Comparison of ENCODE assay signal across 9 cellular contexts in genomic region chr16:400061-400540, GRCh38. TPM values are rescaled to one million over a fixed set of nuclear protein-coding genes. Genes with fewer than 3 reads are reported as not detected.
DNase-seq lines count a peak whose midpoint lies in the region; ATAC-seq and TF ChIP-seq lines count a peak whose summit lies in the region.
"Had no signal": no experiment of that assay in that cellular context is flagged by ENCODE, and none has a peak within 500 bp of the region (broad histone marks: within the 10 kb centered on the region; RNA-seq: fewer than 3 reads in every experiment).

No MANE protein-coding gene starts in this region.

- no TSS peak for BruUV-seq in mammary epithelial cell (replicated peaks; lab: Mats Ljungman, UMichigan)

- H3K27me3 Mint-ChIP-seq in CD14-positive monocyte (ENCODE audit: low read depth in 3 of 3) (peaks cover 3 to 5% (median 4%) of the 10 kb centered on the region in 3 donors), IgD-negative memory B cell (no peaks in the 10 kb centered on the region)
- peaks cover 0 to 3% of the 10 kb centered on the region in 2 donors for H3K27me3 Mint-ChIP-seq in natural killer cell treated with Interleukin-12 subunit alpha and Interleukin-12 subunit beta and Interleukin-15 and Interleukin-18, amount 100 ng/mL, for 72 hours

- peaks cover 8% of the 10 kb centered on the region for H3K79me2 ChIP-seq in mammary epithelial cell (ENCODE audit: insufficient read depth, low read length)

- no peaks in the 10 kb centered on the region for H3K9me3 ChIP-seq in mammary epithelial cell (replicated peaks; ENCODE audit: insufficient read depth, low read length)

- no peak overlapping the region for H3K4me3 ChIP-seq in mammary epithelial cell (replicated peaks in 1 of 3; ENCODE audit: insufficient read depth in 1 of 3, low read depth in 2 of 3, low read length in 3 of 3)

- in situ Hi-C loops in mammary epithelial cell (cut with MboI; ENCODE audit: low sequenced_read_pairs in 2 of 2), result no loop called here

- TF ChIP-seq CTCF in CD14-positive monocyte (IDR thresholded peaks at IDR 0.05) (no peak), mammary epithelial cell (conservative IDR thresholded peaks at IDR 0.05 in 1 of 2, IDR thresholded peaks at IDR 0.05 in 1 of 2; ENCODE audit: extremely low read depth in 1 of 2, insufficient read depth in 1 of 2, low read depth in 1 of 2, low read length in 2 of 2) (no peak)

- 90% methylated on average over 9 of the region's 9 CpGs for WGBS in mammary epithelial cell (ENCODE audit: low coverage, missing lambda C conversion rate)

- dilution Hi-C loops in mammary epithelial cell (cut with HindIII; ENCODE audit: low sequenced_read_pairs), result no loop called here

- H3K27me3 ChIP-seq in mammary epithelial cell (ENCODE audit: insufficient read depth, low read length), result no peaks in the 10 kb centered on the region

- H3K36me3 Mint-ChIP-seq in CD14-positive monocyte (peaks cover 0 to 6% of the 10 kb centered on the region in 2 donors), IgD-negative memory B cell (peaks cover 2% of the 10 kb centered on the region)
- no peaks in the 10 kb centered on the region for H3K36me3 Mint-ChIP-seq in natural killer cell treated with Interleukin-12 subunit alpha and Interleukin-12 subunit beta and Interleukin-15 and Interleukin-18, amount 100 ng/mL, for 72 hours

- H3K4me3 Mint-ChIP-seq in CD14-positive monocyte (peak overlapping the region; percentile 93 to 97), IgD-negative memory B cell (peak overlapping the region; percentile 94 to 97 (median 97))
- H3K4me3 Mint-ChIP-seq in natural killer cell treated with Interleukin-12 subunit alpha and Interleukin-12 subunit beta and Interleukin-15 and Interleukin-18, amount 100 ng/mL, for 72 hours, result peak overlapping the region; percentile 75

- no peak for ATAC-seq in natural killer cell treated with Interleukin-12 subunit alpha and Interleukin-12 subunit beta and Interleukin-15 and Interleukin-18, amount 100 ng/mL, for 72 hours
- no peak for ATAC-seq in HG02840 (IDR thresholded peaks at IDR 0.05; ENCODE audit: low FRiP score, unreplicated experiment)

- H3K4me2 ChIP-seq in mammary epithelial cell (ENCODE audit: insufficient read depth, low read depth, low read length), result peak overlapping the region; percentile 93

- no peaks in the 10 kb centered on the region for H3K9me3 Mint-ChIP-seq in CD14-positive monocyte
- no peaks in the 10 kb centered on the region for H3K9me3 Mint-ChIP-seq in IgD-negative memory B cell
- H3K9me3 Mint-ChIP-seq in natural killer cell treated with Interleukin-12 subunit alpha and Interleukin-12 subunit beta and Interleukin-15 and Interleukin-18, amount 100 ng/mL, for 72 hours, result no peaks in the 10 kb centered on the region

- no peaks in the 10 kb centered on the region for H4K20me1 ChIP-seq in mammary epithelial cell (ENCODE audit: insufficient read depth, low read length)

- intact Hi-C loops in CD14-positive monocyte (cut with micrococcal nuclease), result loop anchor here in 1 of 2 donors (5.0 kb wide), 1 partner anchor 127 kb away; the partner anchor contains the start of gene CAPN15
- intact Hi-C loops in mammary epithelial cell (cut with micrococcal nuclease), result loop anchor here (2.0 to 5.0 kb wide), 2 partner anchors 17 to 282 kb away; partner anchors contain the start of genes JMJD8 and STUB1

- peaks cover 32% of the 10 kb centered on the region for H3K4me1 Mint-ChIP-seq in CD14-positive monocyte
- H3K4me1 Mint-ChIP-seq in IgD-negative memory B cell, result peaks cover 12 to 20% (median 17%) of the 10 kb centered on the region in 3 donors
- peaks cover 10 to 15% of the 10 kb centered on the region in 2 donors for H3K4me1 Mint-ChIP-seq in natural killer cell treated with Interleukin-12 subunit alpha and Interleukin-12 subunit beta and Interleukin-15 and Interleukin-18, amount 100 ng/mL, for 72 hours (ENCODE audit: low read depth in 2 of 2)

- CTCF ChIA-PET in mammary epithelial cell (lab: Charles Lee; ENCODE audit: low non-redundant PET), result no interaction called here

- H3K4me1 ChIP-seq in mammary epithelial cell (ENCODE audit: insufficient read depth, low read length), result peaks cover 6% of the 10 kb centered on the region

- H3K36me3 ChIP-seq in mammary epithelial cell (ENCODE audit: insufficient read depth, low read length), result no peaks in the 10 kb centered on the region

- H3K27ac Mint-ChIP-seq in CD14-positive monocyte (peak overlapping the region; percentile 90 to 98 (median 97)), IgD-negative memory B cell (peak overlapping the region; percentile 95 to 99 (median 98))
- H3K27ac Mint-ChIP-seq in natural killer cell treated with Interleukin-12 subunit alpha and Interleukin-12 subunit beta and Interleukin-15 and Interleukin-18, amount 100 ng/mL, for 72 hours, result peak overlapping the region; percentile 38 to 72

- no peak overlapping the region for H2AFZ ChIP-seq in mammary epithelial cell (ENCODE audit: low read depth, low read length)

- no peak overlapping the region for H3K27ac ChIP-seq in mammary epithelial cell (ENCODE audit: insufficient read depth, low read depth, low read length)

- DNase-seq in CD14-positive monocyte (ENCODE audit: low spot score) (no peak), mammary epithelial cell (no peak), NCI-H187 (lab: John Stamatoyannopoulos, UW) (no peak), DMS53 treated with DMSO at 0.1 percent for 48 hours (lab: John Stamatoyannopoulos, UW; ENCODE audit: unreplicated experiment) (no peak)
- DNase-seq in natural killer cell treated with Interleukin-12 subunit alpha and Interleukin-12 subunit beta and Interleukin-15 and Interleukin-18, amount 100 ng/mL, for 72 hours (ENCODE audit: low spot score), result no peak
- DNase-seq in activated CD8-positive, alpha-beta memory T cell treated with anti-CD3 and anti-CD28 coated beads, Interleukin-2, amount 50 U/mL, for 4 hours, result no peak
- DNase-seq: NCI-H748 treated with DMSO at 0.1 percent for 48 hours had no signal

- no peak overlapping the region for H3K9ac ChIP-seq in mammary epithelial cell (ENCODE audit: insufficient read depth, low read length)

RNA-seq across cellular contexts. Expression of gene DECR2, which starts 1.6 kb away (rescaled TPM):
- polyA plus RNA-seq in CD14-positive monocyte (1 to 10 TPM; 5.7 to 8.7 TPM), IgD-negative memory B cell (7.2 TPM), mammary epithelial cell (14.5 TPM)
- total RNA-seq in mammary epithelial cell, result 10 to 100 TPM; 19.2 to 26.6 TPM
- 10.2 TPM for polyA minus RNA-seq in mammary epithelial cell
- 10 to 100 TPM in 1 of 2 donors, 1 to 10 TPM in 1; 4.5 to 28.6 TPM for total RNA-seq in natural killer cell treated with Interleukin-12 subunit alpha and Interleukin-12 subunit beta and Interleukin-15 and Interleukin-18, amount 100 ng/mL, for 72 hours

RNA-seq across cellular contexts. Expression of gene NME4, which starts 3.1 kb away (rescaled TPM):
- polyA plus RNA-seq in CD14-positive monocyte (10 to 100 TPM; 26.9 to 31.4 TPM), IgD-negative memory B cell (106 TPM), mammary epithelial cell (88.6 TPM)
- total RNA-seq in mammary epithelial cell, result 10 to 100 TPM; 64.7 to 74.4 TPM
- polyA minus RNA-seq in mammary epithelial cell, result 35.0 TPM
- 1 to 10 TPM; 2.7 to 9.1 TPM for total RNA-seq in natural killer cell treated with Interleukin-12 subunit alpha and Interleukin-12 subunit beta and Interleukin-15 and Interleukin-18, amount 100 ng/mL, for 72 hours

RNA-seq across cellular contexts. Expression of gene PGAP6, which starts 18.3 kb away (rescaled TPM):
- 10 to 100 TPM; 18.2 to 39.8 TPM for polyA plus RNA-seq in CD14-positive monocyte
- 7.3 TPM for polyA plus RNA-seq in IgD-negative memory B cell
- total RNA-seq in mammary epithelial cell, result 10 to 100 TPM; 31.3 to 44.5 TPM
- 73.2 TPM for polyA plus RNA-seq in mammary epithelial cell
- 77.1 TPM for polyA minus RNA-seq in mammary epithelial cell
- 10 to 100 TPM; 39.4 to 46.8 TPM for total RNA-seq in natural killer cell treated with Interleukin-12 subunit alpha and Interleukin-12 subunit beta and Interleukin-15 and Interleukin-18, amount 100 ng/mL, for 72 hours

RNA-seq across cellular contexts. Expression of gene RAB11FIP3, which starts 25.3 kb away (rescaled TPM):
- polyA plus RNA-seq in CD14-positive monocyte (under 1 TPM; 0.37 to 0.49 TPM), IgD-negative memory B cell (1.9 TPM), mammary epithelial cell (7.3 TPM)
- 10 to 100 TPM; 14.2 to 30.4 TPM for total RNA-seq in mammary epithelial cell
- polyA minus RNA-seq in mammary epithelial cell, result 74.8 TPM
- 10 to 100 TPM; 21.9 to 53.4 TPM for total RNA-seq in natural killer cell treated with Interleukin-12 subunit alpha and Interleukin-12 subunit beta and Interleukin-15 and Interleukin-18, amount 100 ng/mL, for 72 hours

RNA-seq across cellular contexts. Expression of gene MRPL28, which starts 29.8 kb away (rescaled TPM):
- 10 to 100 TPM; 88.1 to 88.5 TPM for polyA plus RNA-seq in CD14-positive monocyte
- polyA plus RNA-seq in IgD-negative memory B cell, result 69.8 TPM
- 10 to 100 TPM; 49.8 to 83.9 TPM for total RNA-seq in mammary epithelial cell
- 155 TPM for polyA plus RNA-seq in mammary epithelial cell
- polyA minus RNA-seq in mammary epithelial cell, result 129 TPM
- total RNA-seq in natural killer cell treated with Interleukin-12 subunit alpha and Interleukin-12 subunit beta and Interleukin-15 and Interleukin-18, amount 100 ng/mL, for 72 hours, result 10 to 100 TPM; 80.6 to 98.6 TPM
